8 cellular contexts compared by ENCODE assay signal in the genomic region with DNA sequence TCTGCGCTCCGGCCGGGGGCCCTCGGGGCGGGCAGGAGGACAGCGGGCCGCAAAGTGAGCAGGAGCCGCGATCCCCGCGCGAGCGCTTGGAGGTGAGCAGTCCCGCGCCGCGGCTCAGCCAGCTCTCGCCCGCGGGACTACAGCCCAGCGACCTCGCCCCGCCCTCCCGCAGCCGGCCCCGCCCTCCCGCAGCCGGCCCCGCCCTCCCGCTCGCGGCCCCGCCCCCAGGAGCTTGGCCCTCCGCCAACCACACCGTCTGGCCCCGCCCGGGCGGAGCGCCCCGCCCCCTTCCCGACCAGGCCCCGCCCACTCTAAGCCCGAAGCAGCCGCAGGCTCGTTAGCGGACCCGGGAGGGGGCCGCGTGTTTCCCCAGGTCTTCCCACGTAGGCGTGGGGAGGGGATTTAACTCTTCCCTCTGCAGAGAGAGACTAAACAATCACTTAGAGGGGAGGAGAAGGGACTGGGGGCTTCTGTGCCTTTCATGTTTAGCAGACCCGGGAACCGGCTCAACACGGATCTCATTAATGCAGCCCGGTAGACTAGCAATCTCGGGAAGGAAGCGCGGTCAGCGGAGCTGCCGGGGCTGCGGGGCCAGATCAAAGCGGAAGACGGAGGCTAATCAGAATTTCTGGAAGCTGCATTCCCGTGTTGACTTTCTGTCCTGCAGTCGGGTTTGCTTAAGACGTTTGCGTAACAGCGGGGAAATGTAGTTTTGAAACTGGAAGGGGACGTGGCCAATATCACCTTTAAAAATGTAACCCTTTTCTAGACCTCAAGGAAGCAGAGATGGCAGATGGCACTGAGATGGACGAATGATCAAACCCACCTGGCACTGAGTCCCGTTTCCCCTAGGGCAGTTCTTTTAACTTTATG. TPM values are rescaled to one million over a fixed set of nuclear protein-coding genes. Genes with fewer than 3 reads are reported as not detected.
DNase-seq lines count a peak whose midpoint lies in the region; ATAC-seq and TF ChIP-seq lines count a peak whose summit lies in the region.

MYO10 (minus strand) TSS at position 139 of the 873 bp plus-strand sequence. CDS start 480 bp downstream, outside the sequence.

- TF ChIP-seq CTCF in Peyer's patch (IDR thresholded peaks at IDR 0.05) (peak in 1 of 6 experiments; percentile 4), neural crest cell (conservative IDR thresholded peaks at IDR 0.05) (no peak), testis (IDR thresholded peaks at IDR 0.05) (no peak)

- H3K9me3 ChIP-seq in Peyer's patch (no peaks in the 10 kb centered on the region), testis (no peaks in the 10 kb centered on the region)

- no peaks in the 10 kb centered on the region for H3K36me3 Mint-ChIP-seq in neural crest cell (ENCODE audit: low read depth)

- H3K4me1 ChIP-seq in Peyer's patch: peaks cover 0 to 24% (median 0%) of the 10 kb centered on the region in 4 donors
- peaks cover 19% of the 10 kb centered on the region for H3K4me1 ChIP-seq in testis

- peak; percentile 73 for ATAC-seq in GM19395 (IDR thresholded peaks at IDR 0.05; ENCODE audit: unreplicated experiment)

- H3K27ac Mint-ChIP-seq in neural crest cell (ENCODE audit: unreplicated experiment): peak within 1 kb of the TSS; percentile 93

- no peaks in the 10 kb centered on the region for H3K9me3 Mint-ChIP-seq in neural crest cell

- intact Hi-C loops in testis (cut with DNase I; ENCODE audit: low total_unique reads): loop anchor here (10.0 kb wide), 2 partner anchors 132 to 248 kb away; no protein-coding TSS in a partner anchor

- no peaks in the 10 kb centered on the region for H3K27me3 ChIP-seq in Peyer's patch
- H3K27me3 ChIP-seq in testis: no peaks in the 10 kb centered on the region

- peak within 1 kb of the TSS; percentile 95 for H3K4me3 Mint-ChIP-seq in neural crest cell

- TF ChIP-seq POLR2A in Peyer's patch (IDR thresholded peaks at IDR 0.05) (peak; percentile 84 to 86), testis (IDR thresholded peaks at IDR 0.05) (no peak)

- H3K27me3 Mint-ChIP-seq in neural crest cell (ENCODE audit: low read depth): peaks cover 31% of the 10 kb centered on the region

- 0% methylated on average over 15 to 40 of the region's 71 CpGs for WGBS in testis, 2 donors

- peaks cover 66% of the 10 kb centered on the region for H3K4me1 Mint-ChIP-seq in neural crest cell

- H3K4me3 ChIP-seq in Peyer's patch (peak within 1 kb of the TSS; percentile 50 to 85 (median 70)), testis (peak within 1 kb of the TSS; percentile 81 to 99)

- H3K27ac ChIP-seq in Peyer's patch: peak within 1 kb of the TSS; percentile 48 to 95 (median 83)
- peak within 1 kb of the TSS; percentile 68 to 79 for H3K27ac ChIP-seq in testis

- DNase-seq in AG20443 (ENCODE audit: low spot score): peak; percentile 95
- peak; percentile 93 for DNase-seq in HK-2 (ENCODE audit: unreplicated experiment)
- peak; percentile 17 to 89 (median 83) for DNase-seq in Peyer's patch
- peak; percentile 7 for DNase-seq in activated gamma-delta T cell treated with anti-CD3 and anti-CD28 coated beads, Interleukin-2, amount 50 U/mL, for 16 hours (ENCODE audit: low read depth)
- peak; percentile 74 for DNase-seq in foreskin melanocyte
- DNase-seq in neural crest cell (ENCODE audit: low read depth, low spot score): peak; percentile 89
- DNase-seq in testis: peak; percentile 91

- no peaks in the 10 kb centered on the region for H3K36me3 ChIP-seq in Peyer's patch
- H3K36me3 ChIP-seq in testis (ENCODE audit: low read depth, missing control alignments): no peaks in the 10 kb centered on the region

RNA-seq across cellular contexts. Expression of gene MYO10, which starts in this region (rescaled TPM):
- total RNA-seq in Peyer's patch (100 to 1,000 TPM in 1 of 4 donors, 10 to 100 TPM in 3; 34.7 to 122 (median 71.2) TPM), neural crest cell (93.4 and 94.4 TPM in 2 replicates), testis (100 to 1,000 TPM in 1 of 2 donors, 10 to 100 TPM in 1; 99.8 to 102 TPM)
- polyA plus RNA-seq in testis (ENCODE audit: insufficient read depth, low read depth, low replicate concordance): 37.8 TPM

Comparison
In these comparisons a context has a peak if more than half of its experiments do, and no peak if none do; other contexts are left out.
1. Peak in every context shown above with its lines: DNase-seq, ATAC-seq, H3K4me3 ChIP-seq and H3K27ac ChIP-seq.
2. DNase-seq: peak in every context shown above with its lines; median percentile 95 in AG20443; 93 in HK-2; 91 in testis; 89 in neural crest cell; 83 in Peyer's patch; 74 in foreskin melanocyte; 7 in activated gamma-delta T cell treated with anti-CD3 and anti-CD28 coated beads, Interleukin-2, amount 50 U/mL, for 16 hours.